15 cellular contexts compared by ENCODE assay signal in the genomic region with DNA sequence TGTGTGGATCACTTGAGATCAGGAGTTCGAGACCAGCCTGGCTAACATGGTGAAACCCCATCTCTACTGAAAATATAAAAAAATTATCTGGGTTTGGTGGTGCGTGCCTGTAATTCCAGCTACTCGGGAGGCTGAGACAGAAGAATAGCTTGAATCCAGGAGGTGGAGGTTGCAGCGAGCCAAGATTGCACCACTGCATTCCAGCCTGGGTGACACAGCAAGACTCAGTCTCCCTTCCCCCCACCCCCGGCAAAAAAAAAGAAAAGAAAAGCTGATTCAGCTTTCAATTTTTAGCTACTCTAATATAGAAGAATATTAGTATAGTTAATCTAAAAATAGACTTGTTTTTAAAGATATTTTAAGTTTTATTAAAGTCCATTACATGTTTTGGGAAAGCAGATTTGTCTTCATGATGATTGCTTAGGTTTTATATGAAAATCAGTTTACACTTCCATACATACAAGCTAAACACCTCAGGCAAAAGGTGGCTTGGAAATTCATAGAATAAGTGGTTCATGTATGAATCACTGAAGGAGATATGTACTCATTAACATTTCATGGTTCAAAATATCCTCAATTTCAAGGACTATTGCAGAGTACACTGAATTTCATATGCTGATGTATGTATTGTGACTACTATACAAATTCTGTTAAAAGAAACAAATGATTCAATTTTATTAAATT.
"Had no signal": no experiment of that assay in that cellular context is flagged by ENCODE, and none has a peak within 500 bp of the region (broad histone marks: within the 10 kb centered on the region; RNA-seq: fewer than 3 reads in every experiment).

No MANE protein-coding gene starts in this region.

- H2AFZ ChIP-seq: hepatocyte had no signal

- DNase-seq: activated CD4-positive, alpha-beta T cell treated with anti-CD3 and anti-CD28 coated beads, Interleukin-2, amount 10 ng/mL, durations not matched to agents 7 days and 5 days; activated naive CD8-positive, alpha-beta T cell treated with anti-CD3 and anti-CD28 coated beads, Interleukin-2, amount 10 ng/mL, durations not matched to agents 7 days and 5 days; anterior cingulate cortex; erythroblast; kidney; left ventricle myocardium inferior; occipital lobe; stimulated activated CD4-positive, alpha-beta T cell treated with anti-CD3 and anti-CD28 coated beads, Interleukin-4, amount 100 ng/mL, for 4 hours; stimulated activated CD8-positive, alpha-beta memory T cell treated with anti-CD3 and anti-CD28 coated beads, Interleukin-4, amount 100 ng/mL, for 48 hours; stimulated activated naive CD4-positive, alpha-beta T cell treated with Interleukin-2 at 50 U/mL for 16 hours; substantia nigra; transverse colon had no signal

- H3K4me3 ChIP-seq: hepatocyte, left ventricle myocardium inferior, skin epidermis, transverse colon had no signal

- H3K27me3 ChIP-seq: hepatocyte, transverse colon had no signal

- H3K79me2 ChIP-seq: hepatocyte had no signal

- H3K36me3 ChIP-seq: transverse colon had no signal

- H3K27ac ChIP-seq: hepatocyte, left ventricle myocardium inferior, skin epidermis, transverse colon had no signal

- H3K4me2 ChIP-seq: hepatocyte had no signal

- H3K4me1 ChIP-seq: left ventricle myocardium inferior, transverse colon had no signal

- H3K9me3 ChIP-seq: left ventricle myocardium inferior, transverse colon had no signal

- FAIRE-seq: kidney, TTC549 had no signal
